In genomic region chr9:70954126-70954525, GRCh38 we compare ENCODE assay signal across 14 cellular contexts.
DNase-seq lines count a peak whose midpoint lies in the region; ATAC-seq, FAIRE-seq and TF ChIP-seq lines count a peak whose summit lies in the region.
"Had no signal": no experiment of that assay in that cellular context is flagged by ENCODE, and none has a peak within 500 bp of the region (broad histone marks: within the 10 kb centered on the region; RNA-seq: fewer than 3 reads in every experiment).

No MANE protein-coding gene starts in this region.

- H3K9me3 ChIP-seq in AG04450 (ENCODE audit: control insufficient read depth, insufficient read depth, low read length) (no peaks in the 10 kb centered on the region), mammary epithelial cell (replicated peaks; ENCODE audit: insufficient read depth, low read length) (no peaks in the 10 kb centered on the region)

- POLR2A ChIA-PET in AG04450 (lab: Yijun Ruan, JAX), result no interaction called here

- 0% methylated on average over 1 of the region's 1 CpG for WGBS in mammary epithelial cell (ENCODE audit: low coverage, missing lambda C conversion rate)

- DNase-seq in AG04450 (ENCODE audit: low read depth, low spot score) (peak; percentile 61), HTR-8/SVneo (ENCODE audit: insufficient read length, low spot score) (peak; percentile 72), mammary epithelial cell (peak; percentile 48), kidney glomerular epithelial cell (lab: John Stamatoyannopoulos, UW) (peak; percentile 88), NCI-H1436 treated with DMSO at 0.1 percent for 48 hours (lab: John Stamatoyannopoulos, UW) (no peak)
- no peak for DNase-seq in central memory CD4-positive, alpha-beta T cell
- DNase-seq: naive thymus-derived CD4-positive, alpha-beta T cell; stimulated activated CD4-positive, alpha-beta T cell treated with anti-CD3 and anti-CD28 coated beads, Interleukin-4, amount 100 ng/mL, for 24 hours; T-helper 2 cell had no signal

- ATAC-seq in HG03457 (IDR thresholded peaks at IDR 0.05; ENCODE audit: unreplicated experiment), result no peak
- ATAC-seq in GM19397 (IDR thresholded peaks at IDR 0.05; ENCODE audit: unreplicated experiment), result no peak
- ATAC-seq: esophagus mucosa; GM12878; naive thymus-derived CD4-positive, alpha-beta T cell had no signal

- TF ChIP-seq CTCF in AG04450 (IDR thresholded peaks at IDR 0.05; ENCODE audit: low read depth, low read length) (no peak), mammary epithelial cell (conservative IDR thresholded peaks at IDR 0.05 in 1 of 2, IDR thresholded peaks at IDR 0.05 in 1 of 2; ENCODE audit: extremely low read depth in 1 of 2, insufficient read depth in 1 of 2, low read depth in 1 of 2, low read length in 2 of 2) (no peak)

- H3K4me3 ChIP-seq in AG04450 (ENCODE audit: low read depth, low read length) (no peak overlapping the region), mammary epithelial cell (replicated peaks in 1 of 3; ENCODE audit: insufficient read depth in 1 of 3, low read depth in 2 of 3, low read length in 3 of 3) (no peak overlapping the region)
- H3K4me3 ChIP-seq: GM12878 had no signal

- FAIRE-seq in HTR-8/SVneo (lab: Jason Lieb, UNC), result peak; percentile 20
- FAIRE-seq: GM12878 had no signal

- no peaks in the 10 kb centered on the region for H4K20me1 ChIP-seq in mammary epithelial cell (ENCODE audit: insufficient read depth, low read length)

- H3K27me3 ChIP-seq in AG04450 (ENCODE audit: control insufficient read depth, insufficient read depth, low read length), result no peaks in the 10 kb centered on the region
- no peaks in the 10 kb centered on the region for H3K27me3 ChIP-seq in mammary epithelial cell (ENCODE audit: insufficient read depth, low read length)

- H3K27ac ChIP-seq in AG04450 (ENCODE audit: low read depth, low read length) (peak overlapping the region; percentile 34), mammary epithelial cell (ENCODE audit: insufficient read depth, low read depth, low read length) (no peak overlapping the region)
- H3K27ac ChIP-seq: C4-2B had no signal

- peak overlapping the region; percentile 75 for H2AFZ ChIP-seq in mammary epithelial cell (ENCODE audit: low read depth, low read length)

- H3K79me2 ChIP-seq in mammary epithelial cell (ENCODE audit: insufficient read depth, low read length), result no peaks in the 10 kb centered on the region

- H3K4me2 ChIP-seq in mammary epithelial cell (ENCODE audit: insufficient read depth, low read depth, low read length), result peak overlapping the region; percentile 31

- H3K36me3 ChIP-seq in mammary epithelial cell (ENCODE audit: insufficient read depth, low read length), result no peaks in the 10 kb centered on the region

- BruUV-seq in mammary epithelial cell (replicated peaks; lab: Mats Ljungman, UMichigan), result no TSS peak

- dilution Hi-C loops in mammary epithelial cell (cut with HindIII; ENCODE audit: low sequenced_read_pairs), result no loop called here

- in situ Hi-C loops in mammary epithelial cell (cut with MboI; ENCODE audit: low sequenced_read_pairs in 2 of 2), result no loop called here

- H3K9ac ChIP-seq in mammary epithelial cell (ENCODE audit: insufficient read depth, low read length), result no peak overlapping the region

- intact Hi-C loops in mammary epithelial cell (cut with micrococcal nuclease), result no loop called here

- H3K4me1 ChIP-seq in mammary epithelial cell (ENCODE audit: insufficient read depth, low read length), result peaks cover 9% of the 10 kb centered on the region

- CTCF ChIA-PET in AG04450 (lab: Charles Lee) (interaction anchor here (0.6 to 1.6 kb wide), 3 partner anchors 11 to 285 kb away, joined by 3 to 5 read pairs (median 3); no protein-coding TSS in a partner anchor), mammary epithelial cell (lab: Charles Lee; ENCODE audit: low non-redundant PET) (no interaction called here)

Comparison
In these comparisons a context has a peak if more than half of its experiments do, and no peak if none do; other contexts are left out.
1. DNase-seq: peak in AG04450 (single experiment), HTR-8/SVneo (single experiment), mammary epithelial cell (single experiment) and kidney glomerular epithelial cell (single experiment); none in central memory CD4-positive, alpha-beta T cell (single experiment) and NCI-H1436 treated with DMSO at 0.1 percent for 48 hours (single experiment).